Comparison of ENCODE assay signal across 27 cellular contexts in genomic region chr5:65446682-65447081, GRCh38.
"Had no signal": no experiment of that assay in that cellular context is flagged by ENCODE, and none has a peak within 500 bp of the region (broad histone marks: within the 10 kb centered on the region; RNA-seq: fewer than 3 reads in every experiment).

No MANE protein-coding gene starts in this region.

- H3K27ac ChIP-seq: adrenal gland, body of pancreas, SJCRH30, SK-N-MC, WERI-Rb-1 had no signal

- H3K36me3 ChIP-seq: adrenal gland, SJCRH30, WERI-Rb-1 had no signal

- H3K4me3 ChIP-seq: adrenal gland, body of pancreas, MG63, SJCRH30, SK-N-MC had no signal

- DNase-seq: activated CD4-positive, alpha-beta T cell treated with anti-CD3 and anti-CD28 coated beads, Interleukin-2, amount 10 ng/mL, durations not matched to agents 24 days and 14 days; activated CD4-positive, alpha-beta T cell treated with anti-CD3 and anti-CD28 coated beads, Interleukin-2, amount 50 U/mL, for 4 hours; activated CD8-positive, alpha-beta T cell treated with anti-CD3 and anti-CD28 coated beads for 36 hours; activated gamma-delta T cell treated with Interleukin-2 at 50 U/mL for 16 hours; activated naive CD4-positive, alpha-beta T cell treated with anti-CD3 and anti-CD28 coated beads for 36 hours; activated T-cell treated with anti-CD3 and anti-CD28 coated beads, Interleukin-2, amount 50 U/mL, for 4 hours; adrenal gland; body of pancreas; central memory CD4-positive, alpha-beta T cell; Kasumi-1; MG63; NCI-H1048; NCI-H1105 treated with DMSO at 0.1 percent for 48 hours; NCI-H1436; NCI-H1694; NCI-H1930; NCI-H2081 treated with DMSO at 0.1 percent for 48 hours; NCI-H226; NCI-H446 treated with DMSO at 0.1 percent for 48 hours; NCI-H524; NCI-H69; NCI-H82; SHP77; SJCRH30; T1000; WERI-Rb-1 had no signal

- H3K27me3 ChIP-seq: adrenal gland, body of pancreas, MG63, SJCRH30 had no signal
